18 cellular contexts compared by ENCODE assay signal in genomic region chr5:54882101-54882500, GRCh38.
DNase-seq lines count a peak whose midpoint lies in the region; ATAC-seq and TF ChIP-seq lines count a peak whose summit lies in the region.
"Had no signal": no experiment of that assay in that cellular context is flagged by ENCODE, and none has a peak within 500 bp of the region (broad histone marks: within the 10 kb centered on the region; RNA-seq: fewer than 3 reads in every experiment).

No MANE protein-coding gene starts in this region.

- POLR2A ChIA-PET in RWPE1 (lab: Yijun Ruan, JAX; ENCODE audit: low non-redundant PET), result no interaction called here

- H3K27ac ChIP-seq in RWPE1, result no peak overlapping the region
- H3K27ac ChIP-seq in smooth muscle cell (ENCODE audit: low read depth), result peak overlapping the region; percentile 59
- H3K27ac ChIP-seq in sigmoid colon, result no peak overlapping the region
- H3K27ac ChIP-seq: SK-N-MC had no signal

- no peak for TF ChIP-seq EP300 in sigmoid colon (IDR thresholded peaks at IDR 0.05)

- intact Hi-C loops in sigmoid colon (cut with DNase I), result no loop called here

- peaks cover 6 to 11% of the 10 kb centered on the region in 2 donors for H3K36me3 Mint-ChIP-seq in activated naive CD4-positive, alpha-beta T cell treated with anti-CD3 and anti-CD28 coated beads, Interleukin-2, amount 50 U/mL, for 72 hours
- H3K36me3 Mint-ChIP-seq: IgD-negative memory B cell had no signal

- no peak overlapping the region for H2AFZ ChIP-seq in smooth muscle cell (ENCODE audit: low read depth)

- H3K27ac Mint-ChIP-seq in activated naive CD4-positive, alpha-beta T cell treated with anti-CD3 and anti-CD28 coated beads, Interleukin-2, amount 50 U/mL, for 72 hours, result no peak overlapping the region
- H3K27ac Mint-ChIP-seq: IgD-negative memory B cell had no signal

- CTCF ChIA-PET in RWPE1 (lab: Yijun Ruan, JAX), result interaction anchor here (1.0 to 1.8 kb wide), 2 partner anchors 13 to 15 kb away, joined by 5 to 6 read pairs; no protein-coding TSS in a partner anchor

- peaks cover 50% of the 10 kb centered on the region for H3K27me3 ChIP-seq in smooth muscle cell (ENCODE audit: low read depth)
- H3K27me3 ChIP-seq in sigmoid colon, result no peaks in the 10 kb centered on the region

- TF ChIP-seq POLR2A in sigmoid colon (IDR thresholded peaks at IDR 0.05), result no peak

- H3K9me3 ChIP-seq in smooth muscle cell (replicated peaks; ENCODE audit: low read depth), result no peaks in the 10 kb centered on the region
- H3K9me3 ChIP-seq in sigmoid colon, result no peaks in the 10 kb centered on the region

- H3K4me3 ChIP-seq in smooth muscle cell (no peak overlapping the region), sigmoid colon (no peak overlapping the region)
- H3K4me3 ChIP-seq: SK-N-MC had no signal

- no peaks in the 10 kb centered on the region for H3K9me3 Mint-ChIP-seq in activated naive CD4-positive, alpha-beta T cell treated with anti-CD3 and anti-CD28 coated beads, Interleukin-2, amount 50 U/mL, for 72 hours
- H3K9me3 Mint-ChIP-seq: IgD-negative memory B cell had no signal

- no peaks in the 10 kb centered on the region for H3K36me3 ChIP-seq in smooth muscle cell (ENCODE audit: low read depth)
- no peaks in the 10 kb centered on the region for H3K36me3 ChIP-seq in sigmoid colon

- H3K79me2 ChIP-seq in smooth muscle cell (ENCODE audit: low read depth), result no peaks in the 10 kb centered on the region

- TF ChIP-seq CTCF in RWPE1 (conservative IDR thresholded peaks at IDR 0.05; ENCODE audit: low read depth) (no peak), smooth muscle cell (IDR thresholded peaks at IDR 0.05; ENCODE audit: borderline replicate concordance, insufficient read depth, poor library complexity, severe bottlenecking) (no peak), sigmoid colon (IDR thresholded peaks at IDR 0.05) (no peak)

- peak; percentile 49 for DNase-seq in HT1080 (ENCODE audit: low read depth)
- DNase-seq in RWPE1 (ENCODE audit: low spot score), result peak; percentile 41
- DNase-seq in smooth muscle cell (lab: John Stamatoyannopoulos, UW; ENCODE audit: unreplicated experiment), result no peak
- no peak for DNase-seq in sigmoid colon
- no peak for DNase-seq in NCI-H1417 (lab: John Stamatoyannopoulos, UW)
- DNase-seq in activated naive CD4-positive, alpha-beta T cell treated with anti-CD3 and anti-CD28 coated beads, Interleukin-2, amount 50 U/mL, for 72 hours (ENCODE audit: low spot score in 2 of 2), result no peak
- DNase-seq: ACHN, AML-193, COR-L47, H7, Kasumi-1, NCI-H1417 treated with DMSO at 0.1 percent for 48 hours, NCI-H2081, NCI-H774, Right ventricle myocardium superior had no signal

- 70% methylated on average over 4 of the region's 4 CpGs for WGBS in smooth muscle cell (ENCODE audit: low lambda C conversion rate)
- WGBS in sigmoid colon, 2 donors, result 81 to 85% methylated on average over 4 of the region's 4 CpGs

- peak; percentile 76 for ATAC-seq in esophagus mucosa
- no peak for ATAC-seq in activated naive CD4-positive, alpha-beta T cell treated with anti-CD3 and anti-CD28 coated beads, Interleukin-2, amount 50 U/mL, for 72 hours

- peak overlapping the region; percentile 39 for H3K9ac ChIP-seq in smooth muscle cell (ENCODE audit: low read depth)

- no peaks in the 10 kb centered on the region for H4K20me1 ChIP-seq in smooth muscle cell (ENCODE audit: low read depth)

- no peaks in the 10 kb centered on the region for H3F3A ChIP-seq in smooth muscle cell (ENCODE audit: low read depth)

- no peak overlapping the region for H3K4me2 ChIP-seq in smooth muscle cell

- H3K4me1 ChIP-seq in smooth muscle cell (ENCODE audit: low read depth), result no peaks in the 10 kb centered on the region
- peaks cover 0 to 13% (median 9%) of the 10 kb centered on the region in 4 donors for H3K4me1 ChIP-seq in sigmoid colon

Comparison
In these comparisons a context has a peak if more than half of its experiments do, and no peak if none do; other contexts are left out.
1. DNase-seq: peak in HT1080 (single experiment) and RWPE1 (single experiment); none in smooth muscle cell (single experiment), sigmoid colon (single experiment), NCI-H1417 (0 of 3) and activated naive CD4-positive, alpha-beta T cell treated with anti-CD3 and anti-CD28 coated beads, Interleukin-2, amount 50 U/mL, for 72 hours (0 of 2).